Comparison of ENCODE assay signal across 13 cellular contexts in the genomic region with DNA sequence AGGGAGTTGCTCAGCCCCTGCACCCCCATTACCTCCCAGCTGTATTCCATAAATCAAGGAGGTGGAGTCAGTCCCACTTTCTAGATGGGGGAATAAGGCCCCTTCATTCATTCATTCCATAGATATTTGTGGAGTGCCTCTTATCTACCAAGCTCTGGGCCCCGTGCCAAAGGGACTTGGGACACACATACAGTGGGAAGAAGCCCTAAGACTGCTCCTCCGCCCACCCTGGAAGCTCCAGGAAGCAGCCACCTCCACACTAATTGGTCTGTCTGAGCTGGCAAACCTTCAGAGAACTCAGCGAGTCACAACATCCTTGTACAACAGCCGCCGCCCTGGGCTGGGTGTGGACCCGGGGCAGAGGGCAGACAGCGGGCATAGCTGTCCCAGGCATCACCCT. TPM values are rescaled to one million over a fixed set of nuclear protein-coding genes. Genes with fewer than 3 reads are reported as not detected.
DNase-seq lines count a peak whose midpoint lies in the region; ATAC-seq and TF ChIP-seq lines count a peak whose summit lies in the region.
"Had no signal": no experiment of that assay in that cellular context is flagged by ENCODE, and none has a peak within 500 bp of the region (broad histone marks: within the 10 kb centered on the region; RNA-seq: fewer than 3 reads in every experiment).

No MANE protein-coding gene starts in this region.

- no peak overlapping the region for H2BK120ac ChIP-seq in mesenchymal stem cell (ENCODE audit: low read depth, low read length)

- no peaks in the 10 kb centered on the region for H3K9me3 ChIP-seq in MG63
- no peaks in the 10 kb centered on the region for H3K9me3 ChIP-seq in mesenchymal stem cell (ENCODE audit: control insufficient read depth, low read length)
- no peaks in the 10 kb centered on the region for H3K9me3 ChIP-seq in Karpas-422 (ENCODE audit: low read length)

- H3K79me2 ChIP-seq in Karpas-422 (ENCODE audit: low read length), result no peaks in the 10 kb centered on the region

- no peak overlapping the region for H4K8ac ChIP-seq in mesenchymal stem cell (ENCODE audit: low read length)

- no peak overlapping the region for H2AK5ac ChIP-seq in mesenchymal stem cell (ENCODE audit: low read length, severe bottlenecking)

- H3K18ac ChIP-seq in mesenchymal stem cell (ENCODE audit: low read depth in 1 of 2, low read length in 2 of 2), result peak overlapping the region in 1 of 2 experiments; percentile 71

- H2BK5ac ChIP-seq in mesenchymal stem cell (ENCODE audit: low read depth, low read length, poor library complexity, severe bottlenecking), result no peak overlapping the region

- no peaks in the 10 kb centered on the region for H3K27me3 ChIP-seq in MG63
- H3K27me3 ChIP-seq in mesenchymal stem cell (ENCODE audit: control insufficient read depth in 1 of 2, insufficient read depth in 1 of 2, low read length in 2 of 2), result no peaks in the 10 kb centered on the region
- no peaks in the 10 kb centered on the region for H3K27me3 ChIP-seq in Karpas-422 (ENCODE audit: low read length)

- H3K36me3 ChIP-seq in MG63 (no peaks in the 10 kb centered on the region), mesenchymal stem cell (ENCODE audit: control insufficient read depth in 1 of 2, insufficient read depth in 2 of 2, low read depth in 1 of 2, low read length in 2 of 2) (peaks cover 0 to 25% of the 10 kb centered on the region in 2 experiments), Karpas-422 (ENCODE audit: insufficient read depth, low read length) (no peaks in the 10 kb centered on the region)

- H4K91ac ChIP-seq in mesenchymal stem cell (ENCODE audit: low read length), result peak overlapping the region; percentile 18

- H3K14ac ChIP-seq in mesenchymal stem cell (ENCODE audit: low read length in 2 of 2), result peak overlapping the region in 1 of 2 experiments; percentile 87

- ATAC-seq in GM21360 (IDR thresholded peaks at IDR 0.05; ENCODE audit: unreplicated experiment), result no peak
- no peak for ATAC-seq in GM18907 (IDR thresholded peaks at IDR 0.05; ENCODE audit: unreplicated experiment)

- peaks cover 4% of the 10 kb centered on the region for H3K79me1 ChIP-seq in mesenchymal stem cell (replicated peaks; ENCODE audit: low read length, poor library complexity, severe bottlenecking)

- no peak overlapping the region for H3K23ac ChIP-seq in mesenchymal stem cell (ENCODE audit: low read length in 2 of 2)

- H3K4me2 ChIP-seq in mesenchymal stem cell (ENCODE audit: low read length, poor library complexity, severe bottlenecking) (no peak overlapping the region), Karpas-422 (ENCODE audit: low read depth, low read length, poor library complexity, severe bottlenecking) (no peak overlapping the region)

- WGBS in mesenchymal stem cell, result 16% methylated on average over 7 of the region's 7 CpGs

- H2AFZ ChIP-seq in mesenchymal stem cell (ENCODE audit: low read depth, low read length) (no peak overlapping the region), Karpas-422 (ENCODE audit: low read length) (no peak overlapping the region)

- H3K9ac ChIP-seq in mesenchymal stem cell (ENCODE audit: low read length) (no peak overlapping the region), Karpas-422 (ENCODE audit: low read length) (no peak overlapping the region)

- no peak overlapping the region for H3K27ac ChIP-seq in mesenchymal stem cell (ENCODE audit: low read length, poor library complexity, severe bottlenecking)
- H3K27ac ChIP-seq in Karpas-422 (ENCODE audit: low read length), result no peak overlapping the region

- H3K4me1 ChIP-seq in mesenchymal stem cell (ENCODE audit: control insufficient read depth, insufficient read depth, low read depth, low read length) (peaks cover 53% of the 10 kb centered on the region), Karpas-422 (ENCODE audit: low read length) (no peaks in the 10 kb centered on the region)

- H4K20me1 ChIP-seq in Karpas-422 (ENCODE audit: insufficient read depth, low read depth, low read length), result no peaks in the 10 kb centered on the region

- no peaks in the 10 kb centered on the region for H3K9me2 ChIP-seq in Karpas-422 (replicated peaks; ENCODE audit: insufficient read depth, low read length)

- TF ChIP-seq CTCF in cardiac fibroblast (IDR thresholded peaks at IDR 0.05; ENCODE audit: low read depth, low read length), result no peak

- H2BK15ac ChIP-seq in mesenchymal stem cell (ENCODE audit: low read depth, poor library complexity, severe bottlenecking), result no peak overlapping the region

- H3K4ac ChIP-seq in mesenchymal stem cell (ENCODE audit: low read depth in 1 of 2, low read length in 2 of 2), result no peak overlapping the region

- H3K4me3 ChIP-seq in MG63 (no peak overlapping the region), cardiac fibroblast (replicated peaks in 1 of 2; ENCODE audit: low read depth in 2 of 2, low read length in 2 of 2) (no peak overlapping the region), mesenchymal stem cell (ENCODE audit: insufficient read depth in 1 of 2, low read depth in 1 of 2, low read length in 2 of 2) (no peak overlapping the region), Karpas-422 (ENCODE audit: low read length) (no peak overlapping the region)

- DNase-seq in AG20443 (ENCODE audit: low spot score), result peak; percentile 87
- DNase-seq in MG63, result peak; percentile 97
- peak; percentile 81 to 97 for DNase-seq in cardiac fibroblast (ENCODE audit: low read depth in 2 of 2)
- DNase-seq in mesenchymal stem cell, result peak; percentile 91
- no peak for DNase-seq in Karpas-422
- DNase-seq in stimulated activated CD4-positive, alpha-beta T cell treated with anti-CD3 and anti-CD28 coated beads, Interleukin-1b, Interleukin-23, amount 100 ng/mL, for 48 hours, result no peak
- DNase-seq: SIG-M5; stimulated activated naive CD4-positive, alpha-beta T cell treated with Interleukin-2 at 50 U/mL for 16 hours had no signal

- peak overlapping the region in 1 of 2 experiments; percentile 77 for H2BK12ac ChIP-seq in mesenchymal stem cell (ENCODE audit: low read length in 2 of 2)

RNA-seq across cellular contexts. Expression of a gene that starts 6.4 kb away (rescaled TPM):
- total RNA-seq in MG63 (2014; rRNA removed; shearing (Covaris generic); ENCODE audit: low replicate concordance), result 1.4 and 1.9 TPM in 2 replicates
- polyA plus RNA-seq in mesenchymal stem cell (2013, experiment 1 of 2), result 13.9 TPM
- 12.6 TPM for polyA plus RNA-seq in mesenchymal stem cell (2013, experiment 2 of 2)
- total RNA-seq in Karpas-422 (2014; rRNA removed; shearing (Covaris generic); ENCODE audit: low replicate concordance), result 0.18 TPM in 1 of 2 replicates, not detected in the other
- total RNA-seq: activated T-helper 2 cell treated with anti-CD3 and anti-CD28 coated beads, Interferon-gamma antibody, Interleukin-2, Interleukin-4, amounts not matched to agents 10 μg/mL and 5 μg/mL and 100 μg/mL, durations not matched to agents 14 hours and 24 hours and 36 hours; pulmonary artery endothelial cell had no signal

RNA-seq across cellular contexts. Expression of a gene that starts 22.7 kb away (rescaled TPM):
- not detected in 2 replicates for total RNA-seq in MG63 (2014; rRNA removed; shearing (Covaris generic); ENCODE audit: low replicate concordance)
- 4.7 TPM for polyA plus RNA-seq in mesenchymal stem cell (2013, experiment 1 of 2)
- 3.5 TPM for polyA plus RNA-seq in mesenchymal stem cell (2013, experiment 2 of 2)
- total RNA-seq in Karpas-422 (2014; rRNA removed; shearing (Covaris generic); ENCODE audit: low replicate concordance), result not detected in 2 replicates
- total RNA-seq: activated T-helper 2 cell treated with anti-CD3 and anti-CD28 coated beads, Interferon-gamma antibody, Interleukin-2, Interleukin-4, amounts not matched to agents 10 μg/mL and 5 μg/mL and 100 μg/mL, durations not matched to agents 14 hours and 24 hours and 36 hours; pulmonary artery endothelial cell had no signal

RNA-seq across cellular contexts. Expression of a gene that starts 40.0 kb away (rescaled TPM):
- total RNA-seq in MG63 (2014; rRNA removed; shearing (Covaris generic); ENCODE audit: low replicate concordance), result not detected in 2 replicates
- polyA plus RNA-seq in mesenchymal stem cell (2013, experiment 1 of 2), result 0.29 TPM
- polyA plus RNA-seq in mesenchymal stem cell (2013, experiment 2 of 2), result 0.40 TPM
- not detected in 2 replicates for total RNA-seq in Karpas-422 (2014; rRNA removed; shearing (Covaris generic); ENCODE audit: low replicate concordance)
- total RNA-seq: activated T-helper 2 cell treated with anti-CD3 and anti-CD28 coated beads, Interferon-gamma antibody, Interleukin-2, Interleukin-4, amounts not matched to agents 10 μg/mL and 5 μg/mL and 100 μg/mL, durations not matched to agents 14 hours and 24 hours and 36 hours; glomerular endothelial cell; pulmonary artery endothelial cell had no signal

Comparison
In these comparisons a context has a peak if more than half of its experiments do, and no peak if none do; other contexts are left out.
1. DNase-seq: peak in AG20443 (single experiment), MG63 (single experiment), cardiac fibroblast (2 of 2) and mesenchymal stem cell (single experiment); none in Karpas-422 (single experiment) and stimulated activated CD4-positive, alpha-beta T cell treated with anti-CD3 and anti-CD28 coated beads, Interleukin-1b, Interleukin-23, amount 100 ng/mL, for 48 hours (single experiment).